Comparison of ENCODE assay signal across 9 cellular contexts in genomic region chr2:196718796-196719564, GRCh38.
DNase-seq lines count a peak whose midpoint lies in the region; ATAC-seq and TF ChIP-seq lines count a peak whose summit lies in the region.
"Had no signal": no experiment of that assay in that cellular context is flagged by ENCODE, and none has a peak within 500 bp of the region (broad histone marks: within the 10 kb centered on the region; RNA-seq: fewer than 3 reads in every experiment).

No MANE protein-coding gene starts in this region.

- no peak for TF ChIP-seq CTCF in endothelial cell (IDR thresholded peaks at IDR 0.05; ENCODE audit: unreplicated experiment)

- no peak overlapping the region for H3K4me3 Mint-ChIP-seq in endothelial cell (ENCODE audit: unreplicated experiment)
- H3K4me3 Mint-ChIP-seq: IgD-negative memory B cell had no signal

- no peaks in the 10 kb centered on the region for H3K4me1 Mint-ChIP-seq in endothelial cell (ENCODE audit: unreplicated experiment)
- H3K4me1 Mint-ChIP-seq: IgD-negative memory B cell had no signal

- peaks cover 9% of the 10 kb centered on the region for H3K36me3 Mint-ChIP-seq in endothelial cell (ENCODE audit: low read depth, unreplicated experiment)
- H3K36me3 Mint-ChIP-seq: IgD-negative memory B cell had no signal

- no peaks in the 10 kb centered on the region for H3K27me3 Mint-ChIP-seq in endothelial cell (ENCODE audit: unreplicated experiment)
- H3K27me3 Mint-ChIP-seq: IgD-negative memory B cell had no signal

- no peak overlapping the region for H3K27ac Mint-ChIP-seq in endothelial cell (ENCODE audit: unreplicated experiment)
- H3K27ac Mint-ChIP-seq: IgD-negative memory B cell had no signal

- ATAC-seq in GM18909 (IDR thresholded peaks at IDR 0.05; ENCODE audit: poor library complexity, unreplicated experiment) (peak; percentile 88), GM19351 (IDR thresholded peaks at IDR 0.05; ENCODE audit: unreplicated experiment) (no peak)

- DNase-seq in HuH-7.5 (ENCODE audit: low spot score) (peak; percentile 22), endothelial cell (ENCODE audit: low spot score) (peak; percentile 15), retina (peak; percentile 11), superior temporal gyrus (ENCODE audit: extremely low spot score) (no peak), DMS79 (lab: John Stamatoyannopoulos, UW) (no peak), dermis blood vessel endothelial cell (no peak)

- H3K9me3 Mint-ChIP-seq in endothelial cell (ENCODE audit: unreplicated experiment), result no peaks in the 10 kb centered on the region
- H3K9me3 Mint-ChIP-seq: IgD-negative memory B cell had no signal

Comparison
In these comparisons a context has a peak if more than half of its experiments do, and no peak if none do; other contexts are left out.
1. DNase-seq: peak in HuH-7.5 (single experiment), endothelial cell (single experiment) and retina (single experiment); none in superior temporal gyrus (single experiment), DMS79 (single experiment) and dermis blood vessel endothelial cell (single experiment).